In genomic region chr7:84953294-84953693, GRCh38 we compare ENCODE assay signal across 3 cellular contexts.
TF ChIP-seq lines count a peak whose summit lies in the region.

No MANE protein-coding gene starts in this region.

TF ChIP-seq in SK-N-SH, 30 proteins besides CTCF, POLR2A, EP300 and RAD21 (continued from another document):
- TF ChIP-seq, protein P1, sequence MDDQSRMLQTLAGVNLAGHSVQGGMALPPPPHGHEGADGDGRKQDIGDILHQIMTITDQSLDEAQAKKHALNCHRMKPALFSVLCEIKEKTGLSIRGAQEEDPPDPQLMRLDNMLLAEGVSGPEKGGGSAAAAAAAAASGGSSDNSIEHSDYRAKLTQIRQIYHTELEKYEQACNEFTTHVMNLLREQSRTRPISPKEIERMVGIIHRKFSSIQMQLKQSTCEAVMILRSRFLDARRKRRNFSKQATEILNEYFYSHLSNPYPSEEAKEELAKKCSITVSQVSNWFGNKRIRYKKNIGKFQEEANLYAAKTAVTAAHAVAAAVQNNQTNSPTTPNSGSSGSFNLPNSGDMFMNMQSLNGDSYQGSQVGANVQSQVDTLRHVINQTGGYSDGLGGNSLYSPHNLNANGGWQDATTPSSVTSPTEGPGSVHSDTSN (IDR thresholded peaks at IDR 0.05): no peak
- TF ChIP-seq SIN3A (IDR thresholded peaks at IDR 0.05; ENCODE audit: borderline replicate concordance, low read depth, low read length): no peak

TF ChIP-seq in SK-N-SH treated with all-trans-retinoic acid at 6 μM for 48 hours, 23 proteins besides CTCF, POLR2A, EP300 and RAD21:
- TF ChIP-seq TSHZ2 (CRISPR knock-in tag; IDR thresholded peaks at IDR 0.05) (no peak), ZNF8 (CRISPR knock-in tag; IDR thresholded peaks at IDR 0.05) (no peak), ISL1 (CRISPR knock-in tag; IDR thresholded peaks at IDR 0.05) (no peak), OSR1 (CRISPR knock-in tag; IDR thresholded peaks at IDR 0.05) (no peak), CREB5 (CRISPR knock-in tag; IDR thresholded peaks at IDR 0.05; ENCODE audit: low read depth) (no peak)
- TF ChIP-seq, protein P2, sequence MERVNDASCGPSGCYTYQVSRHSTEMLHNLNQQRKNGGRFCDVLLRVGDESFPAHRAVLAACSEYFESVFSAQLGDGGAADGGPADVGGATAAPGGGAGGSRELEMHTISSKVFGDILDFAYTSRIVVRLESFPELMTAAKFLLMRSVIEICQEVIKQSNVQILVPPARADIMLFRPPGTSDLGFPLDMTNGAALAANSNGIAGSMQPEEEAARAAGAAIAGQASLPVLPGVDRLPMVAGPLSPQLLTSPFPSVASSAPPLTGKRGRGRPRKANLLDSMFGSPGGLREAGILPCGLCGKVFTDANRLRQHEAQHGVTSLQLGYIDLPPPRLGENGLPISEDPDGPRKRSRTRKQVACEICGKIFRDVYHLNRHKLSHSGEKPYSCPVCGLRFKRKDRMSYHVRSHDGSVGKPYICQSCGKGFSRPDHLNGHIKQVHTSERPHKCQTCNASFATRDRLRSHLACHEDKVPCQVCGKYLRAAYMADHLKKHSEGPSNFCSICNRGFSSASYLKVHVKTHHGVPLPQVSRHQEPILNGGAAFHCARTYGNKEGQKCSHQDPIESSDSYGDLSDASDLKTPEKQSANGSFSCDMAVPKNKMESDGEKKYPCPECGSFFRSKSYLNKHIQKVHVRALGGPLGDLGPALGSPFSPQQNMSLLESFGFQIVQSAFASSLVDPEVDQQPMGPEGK (CRISPR knock-in tag; IDR thresholded peaks at IDR 0.05; ENCODE audit: borderline replicate concordance): no peak

TF ChIP-seq in H1, 55 proteins besides CTCF, POLR2A, EP300 and RAD21 (continued from another document):
- TF ChIP-seq CREB1 (IDR thresholded peaks at IDR 0.05) (no peak), CHD7 (IDR thresholded peaks at IDR 0.05; ENCODE audit: insufficient replicate concordance, low read length) (no peak), ATF3 (IDR thresholded peaks at IDR 0.05; ENCODE audit: insufficient read depth, low read depth, low read length) (no peak), RNF2 (IDR thresholded peaks at IDR 0.05; ENCODE audit: borderline replicate concordance, low read depth, low read length, missing control alignments, poor library complexity, severe bottlenecking) (no peak), BACH1 (IDR thresholded peaks at IDR 0.05; ENCODE audit: low read length) (no peak), CHD2 (IDR thresholded peaks at IDR 0.05; ENCODE audit: low read length) (no peak), JUN (IDR thresholded peaks at IDR 0.05; ENCODE audit: low read depth, low read length) (no peak), ZNF274 (IDR thresholded peaks at IDR 0.05; ENCODE audit: borderline replicate concordance, extremely low read depth, low read length) (no peak), HDAC2 (IDR thresholded peaks at IDR 0.05; ENCODE audit: borderline replicate concordance in 1 of 2, low read depth in 2 of 2, low read length in 2 of 2) (no peak), RBBP5 (IDR thresholded peaks at IDR 0.05; ENCODE audit: borderline replicate concordance, low read depth, low read length) (no peak)
TF ChIP-seq in H1: peak in this region for 0.
